20 cellular contexts compared by ENCODE assay signal in the genomic region with DNA sequence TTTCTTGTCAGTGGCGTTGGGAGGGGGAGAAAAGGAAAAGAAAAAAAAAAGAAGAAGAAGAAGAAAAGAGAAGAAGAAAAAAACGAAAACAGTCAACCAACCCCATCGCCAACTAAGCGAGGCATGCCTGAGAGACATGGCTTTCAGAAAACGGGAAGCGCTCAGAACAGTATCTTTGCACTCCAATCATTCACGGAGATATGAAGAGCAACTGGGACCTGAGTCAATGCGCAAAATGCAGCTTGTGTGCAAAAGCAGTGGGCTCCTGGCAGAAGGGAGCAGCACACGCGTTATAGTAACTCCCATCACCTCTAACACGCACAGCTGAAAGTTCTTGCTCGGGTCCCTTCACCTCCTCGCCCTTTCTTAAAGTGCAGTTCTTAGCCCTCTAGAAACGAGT. TPM values are rescaled to one million over a fixed set of nuclear protein-coding genes. Genes with fewer than 3 reads are reported as not detected.
DNase-seq lines count a peak whose midpoint lies in the region; TF ChIP-seq lines count a peak whose summit lies in the region.
"Had no signal": no experiment of that assay in that cellular context is flagged by ENCODE, and none has a peak within 500 bp of the region (broad histone marks: within the 10 kb centered on the region; RNA-seq: fewer than 3 reads in every experiment).

No MANE protein-coding gene starts in this region.

- peaks cover 0 to 14% (median 0%) of the 10 kb centered on the region in 3 donors for H3K9me3 ChIP-seq in tibial artery
- H3K9me3 ChIP-seq: thyroid gland had no signal

- peaks cover 0 to 34% (median 23%) of the 10 kb centered on the region in 4 donors for H3K4me1 ChIP-seq in tibial artery
- H3K4me1 ChIP-seq: foreskin keratinocyte had no signal

- H3K27me3 Mint-ChIP-seq in activated T-helper 1 cell treated with anti-CD3 and anti-CD28 coated beads, Interleukin-12 subunit alpha, Interleukin-12 subunit beta, Interleukin-2, Interleukin-4 antibody, amounts not matched to agents 30 ng/mL and 10 ng/mL and 1 ng/mL, durations not matched to agents 14 hours and 24 hours and 36 hours (ENCODE audit: insufficient read depth): peaks cover 89% of the 10 kb centered on the region
- peaks cover 100% of the 10 kb centered on the region for H3K27me3 Mint-ChIP-seq in nephron (ENCODE audit: low read depth)

- H3K27me3 ChIP-seq in tibial artery: peaks cover 0 to 96% of the 10 kb centered on the region in 2 donors

- DNase-seq in NCI-H2107 treated with DMSO at 0.1 percent for 48 hours (lab: John Stamatoyannopoulos, UW; ENCODE audit: unreplicated experiment): peak; percentile 50
- DNase-seq in NCI-H2107 (lab: John Stamatoyannopoulos, UW): no peak
- DNase-seq in NCI-H1105 treated with DMSO at 0.1 percent for 48 hours (lab: John Stamatoyannopoulos, UW): peak; percentile 56
- DNase-seq in activated T-helper 1 cell treated with anti-CD3 and anti-CD28 coated beads, Interleukin-12 subunit alpha, Interleukin-12 subunit beta, Interleukin-2, Interleukin-4 antibody, amounts not matched to agents 30 ng/mL and 10 ng/mL and 1 ng/mL, durations not matched to agents 14 hours and 24 hours and 36 hours (ENCODE audit: low spot score): no peak
- DNase-seq in tibial artery: no peak
- DNase-seq in HPDE6-E6E7 (ENCODE audit: extremely low spot score): no peak
- DNase-seq in coronary artery (ENCODE audit: low spot score): no peak
- DNase-seq: CD4-positive, alpha-beta memory T cell; foreskin keratinocyte; NCI-H524 treated with DMSO at 0.1 percent for 48 hours; nucleus accumbens; stimulated activated CD4-positive, alpha-beta T cell treated with anti-CD3 and anti-CD28 coated beads, Interleukin-2, amount 100 ng/mL, for 48 hours; stimulated activated CD8-positive, alpha-beta memory T cell treated with anti-CD3 and anti-CD28 coated beads, Interleukin-4, amount 100 ng/mL, for 48 hours; thyroid gland had no signal

- no peak overlapping the region for H3K4me3 ChIP-seq in tibial artery
- no peak overlapping the region for H3K4me3 ChIP-seq in coronary artery
- H3K4me3 ChIP-seq: lung, thyroid gland had no signal

- TF ChIP-seq CTCF in nephron (IDR thresholded peaks at IDR 0.05; ENCODE audit: unreplicated experiment in 3 of 3) (no peak), tibial artery (IDR thresholded peaks at IDR 0.05) (no peak), coronary artery (IDR thresholded peaks at IDR 0.05) (no peak)

- H3K4me1 Mint-ChIP-seq in activated T-helper 1 cell treated with anti-CD3 and anti-CD28 coated beads, Interleukin-12 subunit alpha, Interleukin-12 subunit beta, Interleukin-2, Interleukin-4 antibody, amounts not matched to agents 30 ng/mL and 10 ng/mL and 1 ng/mL, durations not matched to agents 14 hours and 24 hours and 36 hours (ENCODE audit: low read depth): peaks cover 34% of the 10 kb centered on the region
- peaks cover 20% of the 10 kb centered on the region for H3K4me1 Mint-ChIP-seq in nephron

- H3K36me3 Mint-ChIP-seq in activated T-helper 1 cell treated with anti-CD3 and anti-CD28 coated beads, Interleukin-12 subunit alpha, Interleukin-12 subunit beta, Interleukin-2, Interleukin-4 antibody, amounts not matched to agents 30 ng/mL and 10 ng/mL and 1 ng/mL, durations not matched to agents 14 hours and 24 hours and 36 hours (ENCODE audit: low read depth): peaks cover 5% of the 10 kb centered on the region
- peaks cover 9% of the 10 kb centered on the region for H3K36me3 Mint-ChIP-seq in nephron (ENCODE audit: low read depth)
- H3K36me3 Mint-ChIP-seq: CD4-positive, alpha-beta memory T cell had no signal

- intact Hi-C loops in activated T-helper 1 cell treated with anti-CD3 and anti-CD28 coated beads, Interleukin-12 subunit alpha, Interleukin-12 subunit beta, Interleukin-2, Interleukin-4 antibody, amounts not matched to agents 30 ng/mL and 10 ng/mL and 1 ng/mL, durations not matched to agents 14 hours and 24 hours and 36 hours (cut with micrococcal nuclease): no loop called here
- intact Hi-C loops in tibial artery (cut with DNase I; ENCODE audit: low total_unique reads): loop anchor here (10.0 kb wide), 1 partner anchor 585 kb away; no protein-coding TSS in a partner anchor

- H3K36me3 ChIP-seq in tibial artery: no peaks in the 10 kb centered on the region
- H3K36me3 ChIP-seq: thyroid gland had no signal

- H3K27ac Mint-ChIP-seq in activated T-helper 1 cell treated with anti-CD3 and anti-CD28 coated beads, Interleukin-12 subunit alpha, Interleukin-12 subunit beta, Interleukin-2, Interleukin-4 antibody, amounts not matched to agents 30 ng/mL and 10 ng/mL and 1 ng/mL, durations not matched to agents 14 hours and 24 hours and 36 hours: peak overlapping the region; percentile 42
- no peak overlapping the region for H3K27ac Mint-ChIP-seq in nephron
- H3K27ac Mint-ChIP-seq: CD4-positive, alpha-beta memory T cell had no signal

- H3K9me3 Mint-ChIP-seq in activated T-helper 1 cell treated with anti-CD3 and anti-CD28 coated beads, Interleukin-12 subunit alpha, Interleukin-12 subunit beta, Interleukin-2, Interleukin-4 antibody, amounts not matched to agents 30 ng/mL and 10 ng/mL and 1 ng/mL, durations not matched to agents 14 hours and 24 hours and 36 hours: peaks cover 11% of the 10 kb centered on the region
- peaks cover 15% of the 10 kb centered on the region for H3K9me3 Mint-ChIP-seq in nephron

- no peak overlapping the region for H3K27ac ChIP-seq in tibial artery
- H3K27ac ChIP-seq in coronary artery: no peak overlapping the region
- H3K27ac ChIP-seq: foreskin keratinocyte, thyroid gland had no signal

- H3K4me3 Mint-ChIP-seq in activated T-helper 1 cell treated with anti-CD3 and anti-CD28 coated beads, Interleukin-12 subunit alpha, Interleukin-12 subunit beta, Interleukin-2, Interleukin-4 antibody, amounts not matched to agents 30 ng/mL and 10 ng/mL and 1 ng/mL, durations not matched to agents 14 hours and 24 hours and 36 hours: peak overlapping the region; percentile 50
- H3K4me3 Mint-ChIP-seq in nephron: peak overlapping the region; percentile 20 to 68 (median 39)

RNA-seq across cellular contexts. Expression of a gene that starts 1.9 kb away (rescaled TPM):
- total RNA-seq in activated T-helper 1 cell treated with anti-CD3 and anti-CD28 coated beads, Interleukin-12 subunit alpha, Interleukin-12 subunit beta, Interleukin-2, Interleukin-4 antibody, amounts not matched to agents 30 ng/mL and 10 ng/mL and 1 ng/mL, durations not matched to agents 14 hours and 24 hours and 36 hours: 0.08 TPM in 1 of 2 replicates, not detected in the other
- total RNA-seq: A673; CD4-positive, alpha-beta memory T cell; foreskin keratinocyte; HT-29; M059J; sciatic nerve had no signal

RNA-seq across cellular contexts. Expression of a gene that starts 42.3 kb away (rescaled TPM):
- not detected in 2 replicates for total RNA-seq in activated T-helper 1 cell treated with anti-CD3 and anti-CD28 coated beads, Interleukin-12 subunit alpha, Interleukin-12 subunit beta, Interleukin-2, Interleukin-4 antibody, amounts not matched to agents 30 ng/mL and 10 ng/mL and 1 ng/mL, durations not matched to agents 14 hours and 24 hours and 36 hours
- total RNA-seq: A673; CD4-positive, alpha-beta memory T cell; foreskin keratinocyte; HT-29; M059J; sciatic nerve had no signal

Comparison
In these comparisons a context has a peak if more than half of its experiments do, and no peak if none do; other contexts are left out.
1. DNase-seq: peak in NCI-H2107 treated with DMSO at 0.1 percent for 48 hours (single experiment) and NCI-H1105 treated with DMSO at 0.1 percent for 48 hours (single experiment); none in NCI-H2107 (single experiment), activated T-helper 1 cell treated with anti-CD3 and anti-CD28 coated beads, Interleukin-12 subunit alpha, Interleukin-12 subunit beta, Interleukin-2, Interleukin-4 antibody, amounts not matched to agents 30 ng/mL and 10 ng/mL and 1 ng/mL, durations not matched to agents 14 hours and 24 hours and 36 hours (single experiment), tibial artery (0 of 2), HPDE6-E6E7 (single experiment) and coronary artery (single experiment).